1 cellular context compared by ENCODE assay signal in genomic region chr10:24289235-24289634, GRCh38.
TF ChIP-seq lines count a peak whose summit lies in the region.

No MANE protein-coding gene starts in this region.

TF ChIP-seq in H1, 55 proteins besides CTCF, POLR2A, EP300 and RAD21:
- TF ChIP-seq TCF12 (IDR thresholded peaks at IDR 0.05; ENCODE audit: low read depth, low read length) = no peak
- no peak for TF ChIP-seq SIRT6 (IDR thresholded peaks at IDR 0.05; ENCODE audit: low read length)
- TF ChIP-seq CREB1 (IDR thresholded peaks at IDR 0.05) = no peak
- TF ChIP-seq SP2 (IDR thresholded peaks at IDR 0.05; ENCODE audit: low read length) = no peak
- TF ChIP-seq KDM5A (IDR thresholded peaks at IDR 0.05; ENCODE audit: low read length) = no peak
- no peak for TF ChIP-seq CEBPB (IDR thresholded peaks at IDR 0.05; ENCODE audit: low read depth, low read length)
- TF ChIP-seq BCL11A (IDR thresholded peaks at IDR 0.05; ENCODE audit: low read depth in 2 of 2, low read length in 2 of 2) = no peak
- no peak for TF ChIP-seq USF2 (IDR thresholded peaks at IDR 0.05; ENCODE audit: low read length)
- no peak for TF ChIP-seq MAX (IDR thresholded peaks at IDR 0.05)
- TF ChIP-seq SAP30 (IDR thresholded peaks at IDR 0.05; ENCODE audit: insufficient read depth, insufficient replicate concordance, low read length) = no peak
- TF ChIP-seq POLR2AphosphoS5 (IDR thresholded peaks at IDR 0.05; ENCODE audit: low read depth, low read length) = no peak
- TF ChIP-seq CHD1 (IDR thresholded peaks at IDR 0.05; ENCODE audit: low read depth, low read length) = no peak
- TF ChIP-seq KDM1A (IDR thresholded peaks at IDR 0.05; ENCODE audit: borderline replicate concordance, low read length) = no peak
- no peak for TF ChIP-seq SRF (IDR thresholded peaks at IDR 0.05; ENCODE audit: low read depth, low read length)
- TF ChIP-seq GTF2F1 (IDR thresholded peaks at IDR 0.05; ENCODE audit: borderline replicate concordance, low read depth, low read length) = no peak
- no peak for TF ChIP-seq RFX5 (IDR thresholded peaks at IDR 0.05; ENCODE audit: borderline replicate concordance, low read depth, low read length)
- no peak for TF ChIP-seq TBP (IDR thresholded peaks at IDR 0.05; ENCODE audit: low read depth, low read length)
- TF ChIP-seq JUN (IDR thresholded peaks at IDR 0.05; ENCODE audit: low read depth, low read length) = no peak
